ENCODE assay signal across 16 cellular contexts in the genomic region with DNA sequence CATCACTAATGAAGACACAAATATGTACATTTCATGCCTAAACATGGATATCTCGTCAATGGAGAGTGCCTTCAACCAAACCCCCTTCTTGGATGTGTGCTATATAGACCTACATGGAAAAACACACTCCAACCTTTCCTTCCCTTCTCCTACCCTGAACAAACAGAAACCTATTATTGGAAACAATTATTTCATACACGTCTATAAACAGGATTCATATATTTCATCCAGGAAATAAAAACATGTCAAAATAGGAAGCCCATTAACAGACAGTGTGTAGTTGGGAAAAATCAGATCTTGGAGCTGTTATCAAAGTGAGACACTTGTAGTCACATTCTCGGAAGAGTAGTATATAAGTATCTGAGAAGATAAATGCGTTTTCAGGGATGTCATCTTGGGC.
DNase-seq lines count a peak whose midpoint lies in the region; ATAC-seq and TF ChIP-seq lines count a peak whose summit lies in the region.
"Had no signal": no experiment of that assay in that cellular context is flagged by ENCODE, and none has a peak within 500 bp of the region (broad histone marks: within the 10 kb centered on the region; RNA-seq: fewer than 3 reads in every experiment).

No MANE protein-coding gene starts in this region.

- no peaks in the 10 kb centered on the region for H3K9me2 ChIP-seq in PC-9 (ENCODE audit: insufficient read depth)

- H3K4me1 Mint-ChIP-seq in endothelial cell (ENCODE audit: unreplicated experiment) (peaks cover 73% of the 10 kb centered on the region), CD14-positive monocyte (peaks cover 11% of the 10 kb centered on the region)

- H3K4me2 ChIP-seq in PC-9 (peak overlapping the region; percentile 19; the same call in 1 of the 2 replicates), trophoblast cell (ENCODE audit: low read length) (no peak overlapping the region)

- peaks cover 25% of the 10 kb centered on the region for H3K27me3 Mint-ChIP-seq in endothelial cell (ENCODE audit: unreplicated experiment)
- H3K27me3 Mint-ChIP-seq in CD14-positive monocyte (ENCODE audit: low read depth in 3 of 3), result peaks cover 3 to 15% (median 12%) of the 10 kb centered on the region in 3 donors

- H3K79me2 ChIP-seq in PC-9 (ENCODE audit: low read depth), result peaks cover 10% of the 10 kb centered on the region; the same call in 1 of the 2 replicates
- H3K79me2 ChIP-seq in trophoblast cell (ENCODE audit: control insufficient read depth, insufficient read depth, low read length, poor library complexity), result no peaks in the 10 kb centered on the region

- H2BK5ac ChIP-seq in trophoblast cell (ENCODE audit: low read depth, low read length, poor library complexity), result no peak overlapping the region

- no peak overlapping the region for H2BK120ac ChIP-seq in trophoblast cell (ENCODE audit: insufficient read depth, low read length, poor library complexity)

- H3K36me3 Mint-ChIP-seq in endothelial cell (ENCODE audit: low read depth, unreplicated experiment) (peaks cover 82% of the 10 kb centered on the region), CD14-positive monocyte (no peaks in the 10 kb centered on the region)

- H3K23ac ChIP-seq in trophoblast cell (ENCODE audit: low read length), result peak overlapping the region; percentile 15

- no peak overlapping the region for H3K18ac ChIP-seq in trophoblast cell (ENCODE audit: low read length)

- H3K27me3 ChIP-seq in PC-9 (ENCODE audit: insufficient read depth, low read depth) (no peaks in the 10 kb centered on the region), trophoblast cell (ENCODE audit: insufficient read depth, low read length) (no peaks in the 10 kb centered on the region)
- H3K27me3 ChIP-seq: stomach had no signal

- no peak overlapping the region for H4K8ac ChIP-seq in trophoblast cell (ENCODE audit: low read depth, low read length)

- H4K91ac ChIP-seq in trophoblast cell (ENCODE audit: low read depth, low read length), result no peak overlapping the region

- no peak overlapping the region for H3K9ac ChIP-seq in trophoblast cell (ENCODE audit: low read length)

- peaks cover 56% of the 10 kb centered on the region for H3K4me1 ChIP-seq in PC-9 (replicated peaks; ENCODE audit: insufficient read depth)
- peaks cover 0 to 10% of the 10 kb centered on the region in 2 experiments for H3K4me1 ChIP-seq in trophoblast cell (ENCODE audit: control insufficient read depth in 1 of 2, insufficient read depth in 2 of 2, low read length in 2 of 2)

- H2BK12ac ChIP-seq in trophoblast cell (ENCODE audit: low read length), result no peak overlapping the region

- H2AFZ ChIP-seq in PC-9 (no peak overlapping the region), trophoblast cell (ENCODE audit: insufficient read depth, low read length, poor library complexity) (no peak overlapping the region)

- peak overlapping the region; percentile 75 for H3K27ac ChIP-seq in PC-9
- no peak overlapping the region for H3K27ac ChIP-seq in trophoblast cell (ENCODE audit: low read depth, low read length)
- H3K27ac ChIP-seq: 22Rv1, stomach had no signal

- no peak overlapping the region for H4K12ac ChIP-seq in trophoblast cell (ENCODE audit: low read depth, low read length)

- CTCF ChIA-PET in PC-9 (lab: Charles Lee), result no interaction called here

- intact Hi-C loops in PC-9 (cut with micrococcal nuclease; ENCODE audit: unreplicated experiment), result no loop called here
- intact Hi-C loops in CD14-positive monocyte (cut with micrococcal nuclease), result no loop called here

- peaks cover 39% of the 10 kb centered on the region for H3F3A ChIP-seq in PC-9 (ENCODE audit: insufficient read depth, low read depth)

- H4K20me1 ChIP-seq in PC-9 (ENCODE audit: insufficient read depth), result no peaks in the 10 kb centered on the region

- ATAC-seq in GM21528 (IDR thresholded peaks at IDR 0.05; ENCODE audit: low FRiP score, unreplicated experiment), result no peak
- ATAC-seq: right cardiac atrium had no signal

- no peaks in the 10 kb centered on the region for H3K9me3 ChIP-seq in PC-9 (ENCODE audit: insufficient read depth, low read depth)
- H3K9me3 ChIP-seq in trophoblast cell (ENCODE audit: insufficient read depth, low read depth, low read length), result peaks cover 1% of the 10 kb centered on the region
- H3K9me3 ChIP-seq: stomach had no signal

- H3K27ac Mint-ChIP-seq in endothelial cell (ENCODE audit: unreplicated experiment) (peak overlapping the region; percentile 80), CD14-positive monocyte (no peak overlapping the region)
- H3K27ac Mint-ChIP-seq: endodermal cell had no signal

- no peak for TF ChIP-seq CTCF in PC-9 (conservative IDR thresholded peaks at IDR 0.05)
- TF ChIP-seq CTCF in endothelial cell (IDR thresholded peaks at IDR 0.05; ENCODE audit: unreplicated experiment), result no peak
- no peak for TF ChIP-seq CTCF in CD14-positive monocyte (IDR thresholded peaks at IDR 0.05)

- H3K4me3 ChIP-seq in PC-9 (no peak overlapping the region), trophoblast cell (ENCODE audit: low read depth, low read length) (no peak overlapping the region)
- H3K4me3 ChIP-seq: stomach had no signal

- no TSS peak for BruUV-seq in PC-9 (replicated peaks; lab: Mats Ljungman, UMichigan)

- peak; percentile 61 for DNase-seq in DMS53 (lab: John Stamatoyannopoulos, UW)
- no peak for DNase-seq in DMS53 treated with DMSO at 0.1 percent for 48 hours (lab: John Stamatoyannopoulos, UW; ENCODE audit: unreplicated experiment)
- no peak for DNase-seq in PC-9
- no peak for DNase-seq in endothelial cell (ENCODE audit: low spot score)
- DNase-seq in trophoblast cell, result no peak
- no peak for DNase-seq in CD14-positive monocyte (ENCODE audit: low spot score)
- DNase-seq in AG08396 (ENCODE audit: low spot score), result no peak
- DNase-seq: activated gamma-delta T cell, aorta, C1 segment of cervical spinal cord, endodermal cell, right cardiac atrium, stomach, T1000 had no signal

- H3K36me3 ChIP-seq in PC-9 (ENCODE audit: low read depth) (peaks cover 53% of the 10 kb centered on the region), trophoblast cell (ENCODE audit: control insufficient read depth in 1 of 2, insufficient read depth in 2 of 2, low read length in 2 of 2) (peaks cover 19 to 42% of the 10 kb centered on the region in 2 experiments)

- peaks cover 2% of the 10 kb centered on the region for H3K79me1 ChIP-seq in trophoblast cell (ENCODE audit: low read length)

- no CpG with 5 or more reads among the region's 4 CpGs for WGBS in trophoblast cell (ENCODE audit: extremely low coverage, insufficient coverage, insufficient read length)

- no peak overlapping the region for H3K4ac ChIP-seq in trophoblast cell (ENCODE audit: low read depth, low read length)

- no peak overlapping the region for H3K14ac ChIP-seq in trophoblast cell (ENCODE audit: low read length)

- H3K9me3 Mint-ChIP-seq in endothelial cell (ENCODE audit: unreplicated experiment), result no peaks in the 10 kb centered on the region
- H3K9me3 Mint-ChIP-seq in CD14-positive monocyte, result peaks cover 7 to 24% (median 15%) of the 10 kb centered on the region in 7 donors

- no peak overlapping the region for H2AK5ac ChIP-seq in trophoblast cell (ENCODE audit: low read length)

- POLR2A ChIA-PET in PC-9 (lab: Charles Lee; ENCODE audit: unreplicated experiment), result no interaction called here

- peak overlapping the region; percentile 87 for H3K4me3 Mint-ChIP-seq in endothelial cell (ENCODE audit: unreplicated experiment)
- no peak overlapping the region for H3K4me3 Mint-ChIP-seq in CD14-positive monocyte
- H3K4me3 Mint-ChIP-seq: endodermal cell had no signal
